In the genomic region with DNA sequence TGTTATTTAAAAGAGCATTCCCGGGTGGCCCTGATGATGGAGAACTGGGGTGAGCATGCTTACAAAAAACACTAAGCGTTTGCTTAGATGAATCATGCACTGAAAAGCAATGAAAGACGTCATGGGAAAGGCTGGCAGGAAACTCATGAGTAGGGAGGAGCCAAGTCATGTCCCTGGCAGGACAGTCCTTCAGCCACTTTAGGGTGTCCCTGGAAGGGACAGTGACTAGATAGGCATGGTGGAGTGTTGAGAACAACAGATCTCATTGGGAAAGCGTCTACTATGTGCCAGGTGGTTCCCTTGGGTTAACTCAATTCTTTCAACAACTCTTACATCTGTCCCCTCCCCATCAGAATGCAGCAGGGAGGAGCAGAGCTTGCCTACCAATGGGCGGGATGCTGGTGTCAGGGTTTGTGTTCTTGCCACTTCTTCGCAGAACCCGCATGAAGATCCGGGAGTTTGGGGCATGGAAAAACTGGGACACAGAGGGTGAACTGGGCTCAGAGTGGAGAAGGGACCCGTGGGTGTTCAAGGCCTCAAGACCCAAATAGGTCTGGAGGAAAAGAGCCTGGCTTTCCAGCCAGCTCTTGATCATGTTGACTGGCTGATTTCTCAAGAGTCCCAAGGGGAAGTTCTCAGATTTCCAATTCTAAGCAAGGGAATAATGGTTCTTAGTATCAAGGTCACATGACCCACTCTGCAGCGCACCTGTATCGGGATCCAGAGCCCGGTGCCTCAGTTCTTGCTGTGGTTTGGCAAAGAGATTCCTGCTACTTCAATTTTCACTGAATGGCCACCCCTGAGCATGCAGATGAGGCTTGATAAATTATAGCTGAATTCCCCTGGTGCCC, we compare ENCODE assay signal across 1 cellular context.
TF ChIP-seq lines count a peak whose summit lies in the region.

No MANE protein-coding gene starts in this region.

TF ChIP-seq in GM12878, 131 proteins besides CTCF, POLR2A, EP300 and RAD21 (continued from another document):
- no peak for TF ChIP-seq RELB (IDR thresholded peaks at IDR 0.05; ENCODE audit: low read depth)
- TF ChIP-seq, protein P1, sequence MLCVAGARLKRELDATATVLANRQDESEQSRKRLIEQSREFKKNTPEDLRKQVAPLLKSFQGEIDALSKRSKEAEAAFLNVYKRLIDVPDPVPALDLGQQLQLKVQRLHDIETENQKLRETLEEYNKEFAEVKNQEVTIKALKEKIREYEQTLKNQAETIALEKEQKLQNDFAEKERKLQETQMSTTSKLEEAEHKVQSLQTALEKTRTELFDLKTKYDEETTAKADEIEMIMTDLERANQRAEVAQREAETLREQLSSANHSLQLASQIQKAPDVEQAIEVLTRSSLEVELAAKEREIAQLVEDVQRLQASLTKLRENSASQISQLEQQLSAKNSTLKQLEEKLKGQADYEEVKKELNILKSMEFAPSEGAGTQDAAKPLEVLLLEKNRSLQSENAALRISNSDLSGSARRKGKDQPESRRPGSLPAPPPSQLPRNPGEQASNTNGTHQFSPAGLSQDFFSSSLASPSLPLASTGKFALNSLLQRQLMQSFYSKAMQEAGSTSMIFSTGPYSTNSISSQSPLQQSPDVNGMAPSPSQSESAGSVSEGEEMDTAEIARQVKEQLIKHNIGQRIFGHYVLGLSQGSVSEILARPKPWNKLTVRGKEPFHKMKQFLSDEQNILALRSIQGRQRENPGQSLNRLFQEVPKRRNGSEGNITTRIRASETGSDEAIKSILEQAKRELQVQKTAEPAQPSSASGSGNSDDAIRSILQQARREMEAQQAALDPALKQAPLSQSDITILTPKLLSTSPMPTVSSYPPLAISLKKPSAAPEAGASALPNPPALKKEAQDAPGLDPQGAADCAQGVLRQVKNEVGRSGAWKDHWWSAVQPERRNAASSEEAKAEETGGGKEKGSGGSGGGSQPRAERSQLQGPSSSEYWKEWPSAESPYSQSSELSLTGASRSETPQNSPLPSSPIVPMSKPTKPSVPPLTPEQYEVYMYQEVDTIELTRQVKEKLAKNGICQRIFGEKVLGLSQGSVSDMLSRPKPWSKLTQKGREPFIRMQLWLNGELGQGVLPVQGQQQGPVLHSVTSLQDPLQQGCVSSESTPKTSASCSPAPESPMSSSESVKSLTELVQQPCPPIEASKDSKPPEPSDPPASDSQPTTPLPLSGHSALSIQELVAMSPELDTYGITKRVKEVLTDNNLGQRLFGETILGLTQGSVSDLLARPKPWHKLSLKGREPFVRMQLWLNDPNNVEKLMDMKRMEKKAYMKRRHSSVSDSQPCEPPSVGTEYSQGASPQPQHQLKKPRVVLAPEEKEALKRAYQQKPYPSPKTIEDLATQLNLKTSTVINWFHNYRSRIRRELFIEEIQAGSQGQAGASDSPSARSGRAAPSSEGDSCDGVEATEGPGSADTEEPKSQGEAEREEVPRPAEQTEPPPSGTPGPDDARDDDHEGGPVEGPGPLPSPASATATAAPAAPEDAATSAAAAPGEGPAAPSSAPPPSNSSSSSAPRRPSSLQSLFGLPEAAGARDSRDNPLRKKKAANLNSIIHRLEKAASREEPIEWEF (IDR thresholded peaks at IDR 0.05; ENCODE audit: insufficient replicate concordance, low read depth, low read length): no peak
- no peak for TF ChIP-seq FOS (IDR thresholded peaks at IDR 0.05; ENCODE audit: borderline replicate concordance, extremely low read depth, insufficient read length)
TF ChIP-seq in GM12878: peak in this region for 0.
